ENCODE assay signal across 31 cellular contexts in genomic region chr19:3748965-3749364, GRCh38. TPM values are rescaled to one million over a fixed set of nuclear protein-coding genes. Genes with fewer than 3 reads are reported as not detected.
DNase-seq lines count a peak whose midpoint lies in the region; ATAC-seq, FAIRE-seq and TF ChIP-seq lines count a peak whose summit lies in the region.
"Had no signal": no experiment of that assay in that cellular context is flagged by ENCODE, and none has a peak within 500 bp of the region (broad histone marks: within the 10 kb centered on the region; RNA-seq: fewer than 3 reads in every experiment).

No MANE protein-coding gene starts in this region.

- peaks cover 0 to 23% of the 10 kb centered on the region in 2 experiments; a peak in 2 of 5 replicates for H3K4me1 ChIP-seq in K562 (replicated peaks in 1 of 2; ENCODE audit: control insufficient read depth in 2 of 2, insufficient read depth in 2 of 2, low read length in 2 of 2)
- H3K4me1 ChIP-seq in mucosa of descending colon (ENCODE audit: low read depth), result no peaks in the 10 kb centered on the region
- no peaks in the 10 kb centered on the region for H3K4me1 ChIP-seq in pancreas
- H3K4me1 ChIP-seq: BE2C had no signal

- POLR2A ChIA-PET in K562 (lab: Yijun Ruan, JAX), result interaction anchor here (1.6 kb wide), 1 partner anchor 13 kb away, joined by 10 read pairs; the partner anchor contains the start of gene MRPL54

- no peak overlapping the region for H3K4me3 ChIP-seq in K562
- no peak overlapping the region for H3K4me3 ChIP-seq in mucosa of descending colon
- H3K4me3 ChIP-seq in pancreas, result no peak overlapping the region
- H3K4me3 ChIP-seq: GM12878 had no signal

- no peak for TF ChIP-seq RAD21 in K562 (CRISPR knock-in tag; conservative IDR thresholded peaks at IDR 0.05 in 1 of 2, IDR thresholded peaks at IDR 0.05 in 1 of 2)

- FAIRE-seq in K562 (lab: Jason Lieb, UNC) (no peak), pancreas (lab: Jason Lieb, UNC) (no peak)
- FAIRE-seq: G401.6, GM12878 had no signal

- DNase-seq in NCI-H2029 (lab: John Stamatoyannopoulos, UW) (peak; percentile 68), NCI-H2029 treated with DMSO at 0.1 percent for 48 hours (lab: John Stamatoyannopoulos, UW) (no peak), COLO668 (lab: John Stamatoyannopoulos, UW; ENCODE audit: unreplicated experiment) (peak; percentile 35), K562 (ENCODE audit: extremely low read depth in 1 of 4, low spot score in 3 of 4) (no peak), mucosa of descending colon (no peak), pancreas (no peak), GM19240 (ENCODE audit: insufficient read length, low spot score) (no peak), GDM1 (lab: John Stamatoyannopoulos, UW) (no peak)
- DNase-seq: 8988T; ACHN; BE2C; CD8-positive, alpha-beta memory T cell; Kasumi-1; MV-4-11; NCI-H1105; NCI-H1436 treated with DMSO at 0.1 percent for 48 hours; NCI-H187 treated with DMSO at 0.1 percent for 48 hours; NCI-H2227 treated with DMSO at 0.1 percent for 48 hours; NCI-H524; NCI-H748 treated with DMSO at 0.1 percent for 48 hours; NK-92 treated with Interleukin-12 subunit alpha and Interleukin-12 subunit beta, amount 100 ng/mL, for 24 hours; PC-3; T-cell had no signal

- peaks cover 14% of the 10 kb centered on the region; the same call in 1 of the 3 replicates for H3K36me3 ChIP-seq in K562 (ENCODE audit: control insufficient read depth, insufficient read depth, low read length)
- H3K36me3 ChIP-seq in mucosa of descending colon (ENCODE audit: low read depth), result peaks cover 2% of the 10 kb centered on the region
- H3K36me3 ChIP-seq in pancreas, result peaks cover 0 to 18% (median 0%) of the 10 kb centered on the region in 3 donors
- H3K36me3 ChIP-seq: BE2C had no signal

- H3K4me2 ChIP-seq in K562 (ENCODE audit: insufficient read depth, low read length), result no peak overlapping the region

- in situ Hi-C loops in K562 (cut with MboI), result no loop called here

- CTCF ChIA-PET in K562 (lab: Yijun Ruan, JAX; ENCODE audit: low intra/inter-chr PET ratio), result no interaction called here

- H2AFZ ChIP-seq in K562 (ENCODE audit: low read depth, low read length), result no peak overlapping the region

- no peaks in the 10 kb centered on the region for H4K20me1 ChIP-seq in K562 (replicated peaks; ENCODE audit: control insufficient read depth, insufficient read depth, low read length)

- H3K9ac ChIP-seq in K562 (ENCODE audit: insufficient read depth in 1 of 2, low read depth in 2 of 2, low read length in 2 of 2), result no peak overlapping the region

- H3K79me2 ChIP-seq in K562 (ENCODE audit: control insufficient read depth, insufficient read depth, low read length), result no peaks in the 10 kb centered on the region

- TF ChIP-seq POLR2A in K562 (conservative IDR thresholded peaks at IDR 0.05), result no peak

- no peak for TF ChIP-seq EP300 in K562 (IDR thresholded peaks at IDR 0.05; ENCODE audit: low read length)

- WGBS in K562 (ENCODE audit: insufficient coverage, low coverage, missing lambda C conversion rate), result 82% methylated on average over 6 of the region's 8 CpGs
- WGBS in pancreas, 2 donors, result 74% methylated on average over 8 of the region's 8 CpGs

- no peak for ATAC-seq in K562
- ATAC-seq in mucosa of descending colon, result peak; percentile 30
- ATAC-seq in pancreas, result no peak
- ATAC-seq: GM12878, HCT116, PC-3, Right ventricle myocardium inferior, T-cell had no signal

- H3K27ac ChIP-seq in K562 (ENCODE audit: extremely low read depth, low read depth, low read length), result no peak overlapping the region
- no peak overlapping the region for H3K27ac ChIP-seq in pancreas

- H3K9me3 ChIP-seq in K562 (replicated peaks; ENCODE audit: control insufficient read depth, insufficient read depth, low read depth, low read length) (no peaks in the 10 kb centered on the region), mucosa of descending colon (no peaks in the 10 kb centered on the region), pancreas (no peaks in the 10 kb centered on the region)
- H3K9me3 ChIP-seq: BE2C had no signal

- no peaks in the 10 kb centered on the region for H3K9me1 ChIP-seq in K562 (ENCODE audit: control insufficient read depth, insufficient read depth, low read length)

- no TSS peak for BruUV-seq in K562 (replicated peaks; lab: Mats Ljungman, UMichigan)

- H3K27me3 ChIP-seq in K562 (ENCODE audit: control insufficient read depth in 2 of 2, insufficient read depth in 2 of 2, low read length in 2 of 2) (no peaks in the 10 kb centered on the region), pancreas (no peaks in the 10 kb centered on the region)
- H3K27me3 ChIP-seq: BE2C had no signal

- TF ChIP-seq CTCF in K562 (IDR thresholded peaks at IDR 0.05 in 2 of 3, conservative IDR thresholded peaks at IDR 0.05 in 1 of 3; ENCODE audit: insufficient read depth in 2 of 3, low read depth in 1 of 3, low read length in 3 of 3), result no peak
- no peak for TF ChIP-seq CTCF in mucosa of descending colon (IDR thresholded peaks at IDR 0.05)
- TF ChIP-seq CTCF in pancreas (IDR thresholded peaks at IDR 0.05), result no peak

- intact Hi-C loops in K562 (cut with micrococcal nuclease), result no loop called here
- intact Hi-C loops in mucosa of descending colon (cut with DNase I, micrococcal nuclease), result no loop called here
- intact Hi-C loops in pancreas (cut with DNase I), result no loop called here

RNA-seq across cellular contexts. Expression of gene APBA3, which starts 12.5 kb away (rescaled TPM):
- total RNA-seq in K562 (2011; cell fraction: chromatin; rRNA removed; ENCODE audit: low replicate concordance), result 27.4 and 90.5 TPM in 2 replicates
- 79.5 and 85.9 TPM in 2 replicates for total RNA-seq in K562 (2011; cell fraction: nucleolus; rRNA removed)
- 36.4 and 47.7 TPM in 2 replicates for total RNA-seq in K562 (2011; cell fraction: nucleoplasm; rRNA removed)
- total RNA-seq in K562 (2014; rRNA removed) (28.8 and 29.5 TPM in 2 replicates), K562 (2014; rRNA removed; fragmentation: Illumina TruSeq; extraction: Trizol) (1.4 and 2.8 TPM in 2 replicates), K562 (2015; rRNA removed; fragmentation: Illumina TruSeq; extraction: Trizol) (10.8 and 14.0 TPM in 2 replicates), K562 (2021) (19.7 and 23.8 TPM in 2 replicates), mucosa of descending colon (10 to 100 TPM; 18.9 to 23.0 (median 19.2) TPM), pancreas (10 to 100 TPM in 3 of 6 donors, 1 to 10 TPM in 3; 6.7 to 18.7 (median 9.7) TPM)
- polyA plus RNA-seq in K562 (2011; rRNA removed) (11.5 and 20.7 TPM in 2 replicates), K562 (2014; fragmentation: Illumina TruSeq; extraction: Trizol) (9.0 and 18.5 TPM in 2 replicates), K562 (2014; fragmentation: Nextera tagmentation; extraction: Ambion mirVana) (under 1 TPM; 0.10 to 0.42 TPM), K562 (2014; rRNA removed) (25.0 and 28.2 TPM in 2 replicates), pancreas (10 to 100 TPM; 21.7 to 27.1 TPM)
- polyA plus RNA-seq in K562 (2011; cell fraction: cytosol; rRNA removed), result 17.0 and 42.5 TPM in 2 replicates
- 56.1 and 107 TPM in 2 replicates for polyA plus RNA-seq in K562 (2011; cell fraction: nucleus; rRNA removed)
- polyA plus RNA-seq in K562 (2012), result 11.3 and 21.1 TPM in 2 replicates
- 3.0 and 6.7 TPM in 2 replicates for polyA minus RNA-seq in K562 (2011; rRNA and poly(A)+ RNA removed)
- polyA minus RNA-seq in K562 (2011; cell fraction: cytosol; rRNA and poly(A)+ RNA removed), result 13.3 and 13.6 TPM in 2 replicates
- polyA minus RNA-seq in K562 (2011; cell fraction: nucleus; rRNA and poly(A)+ RNA removed), result 27.1 and 27.5 TPM in 2 replicates

RNA-seq across cellular contexts. Expression of gene MRPL54, which starts 13.5 kb away (rescaled TPM):
- 2.2 and 8.0 TPM in 2 replicates for total RNA-seq in K562 (2011; cell fraction: chromatin; rRNA removed; ENCODE audit: low replicate concordance)
- 17.5 and 22.6 TPM in 2 replicates for total RNA-seq in K562 (2011; cell fraction: nucleolus; rRNA removed)
- total RNA-seq in K562 (2011; cell fraction: nucleoplasm; rRNA removed), result 10.3 and 13.7 TPM in 2 replicates
- total RNA-seq in K562 (2014; rRNA removed) (120 and 124 TPM in 2 replicates), K562 (2014; rRNA removed; fragmentation: Illumina TruSeq; extraction: Trizol) (31.5 and 35.9 TPM in 2 replicates), K562 (2015; rRNA removed; fragmentation: Illumina TruSeq; extraction: Trizol) (93.8 and 97.3 TPM in 2 replicates), K562 (2021) (83.2 and 87.9 TPM in 2 replicates), mucosa of descending colon (10 to 100 TPM; 51.6 to 64.9 (median 56.2) TPM), pancreas (10 to 100 TPM; 30.0 to 46.3 (median 36.5) TPM)
- polyA plus RNA-seq in K562 (2011; rRNA removed) (44.2 and 52.3 TPM in 2 replicates), K562 (2014; fragmentation: Illumina TruSeq; extraction: Trizol) (56.9 and 68.4 TPM in 2 replicates), K562 (2014; fragmentation: Nextera tagmentation; extraction: Ambion mirVana) (10 to 100 TPM in 1 of 2 experiments, 1 to 10 TPM in 1; 3.5 to 13.6 TPM), K562 (2014; rRNA removed) (93.7 and 131 TPM in 2 replicates), pancreas (100 to 1,000 TPM in 1 of 2 donors, 10 to 100 TPM in 1; 95.8 to 104 TPM)
- 78.5 and 131 TPM in 2 replicates for polyA plus RNA-seq in K562 (2011; cell fraction: cytosol; rRNA removed)
- 26.1 and 29.8 TPM in 2 replicates for polyA plus RNA-seq in K562 (2011; cell fraction: nucleus; rRNA removed)
- polyA plus RNA-seq in K562 (2012), result 61.4 and 75.3 TPM in 2 replicates
- polyA minus RNA-seq in K562 (2011; rRNA and poly(A)+ RNA removed), result 4.1 and 5.0 TPM in 2 replicates
- 8.6 and 16.9 TPM in 2 replicates for polyA minus RNA-seq in K562 (2011; cell fraction: cytosol; rRNA and poly(A)+ RNA removed)
- polyA minus RNA-seq in K562 (2011; cell fraction: nucleus; rRNA and poly(A)+ RNA removed), result 6.2 and 6.3 TPM in 2 replicates

RNA-seq across cellular contexts. Expression of gene RAX2, which starts 23.1 kb away (rescaled TPM):
- not detected in 2 replicates for total RNA-seq in K562 (2011; cell fraction: chromatin; rRNA removed; ENCODE audit: low replicate concordance)
- total RNA-seq in K562 (2011; cell fraction: nucleolus; rRNA removed), result not detected in 2 replicates
- not detected in 2 replicates for total RNA-seq in K562 (2011; cell fraction: nucleoplasm; rRNA removed)
- total RNA-seq in K562 (2014; rRNA removed), result not detected in 2 replicates
- not detected in 2 replicates for total RNA-seq in K562 (2014; rRNA removed; fragmentation: Illumina TruSeq; extraction: Trizol)
- total RNA-seq in K562 (2015; rRNA removed; fragmentation: Illumina TruSeq; extraction: Trizol), result not detected in 2 replicates
- not detected in 2 replicates for total RNA-seq in K562 (2021)
- polyA plus RNA-seq in K562 (2011; rRNA removed), result not detected in 2 replicates
- 0.07 TPM in 1 of 2 replicates, not detected in the other for polyA plus RNA-seq in K562 (2011; cell fraction: cytosol; rRNA removed)
- polyA plus RNA-seq in K562 (2011; cell fraction: nucleus; rRNA removed), result not detected in 2 replicates
- polyA plus RNA-seq in K562 (2012), result not detected in 2 replicates
- polyA plus RNA-seq in K562 (2014; fragmentation: Illumina TruSeq; extraction: Trizol), result not detected in 2 replicates
- polyA plus RNA-seq in K562 (2014; fragmentation: Nextera tagmentation; extraction: Ambion mirVana), result not detected
- not detected in 2 replicates for polyA plus RNA-seq in K562 (2014; rRNA removed)
- not detected in 2 replicates for polyA minus RNA-seq in K562 (2011; rRNA and poly(A)+ RNA removed)
- not detected in 2 replicates for polyA minus RNA-seq in K562 (2011; cell fraction: cytosol; rRNA and poly(A)+ RNA removed)
- polyA minus RNA-seq in K562 (2011; cell fraction: nucleus; rRNA and poly(A)+ RNA removed), result not detected in 2 replicates
- total RNA-seq in mucosa of descending colon, result not detected
- not detected for total RNA-seq in pancreas
- polyA plus RNA-seq in pancreas, result not detected
- total RNA-seq: CD8-positive, alpha-beta memory T cell; GM12878; H4; M059J; PC-3; Right ventricle myocardium inferior; SK-MEL-5; T-cell had no signal
- polyA plus RNA-seq: CD14-positive monocyte; CD8-positive, alpha-beta memory T cell; GM12878 had no signal

RNA-seq across cellular contexts. Expression of gene MATK, which starts 37.2 kb away (rescaled TPM):
- total RNA-seq in K562 (2011; cell fraction: chromatin; rRNA removed; ENCODE audit: low replicate concordance), result 11.1 and 55.0 TPM in 2 replicates
- total RNA-seq in K562 (2011; cell fraction: nucleolus; rRNA removed), result 38.4 and 53.0 TPM in 2 replicates
- 22.6 and 29.8 TPM in 2 replicates for total RNA-seq in K562 (2011; cell fraction: nucleoplasm; rRNA removed)
- total RNA-seq in K562 (2014; rRNA removed) (41.2 and 57.1 TPM in 2 replicates), K562 (2014; rRNA removed; fragmentation: Illumina TruSeq; extraction: Trizol) (6.1 and 8.4 TPM in 2 replicates), K562 (2015; rRNA removed; fragmentation: Illumina TruSeq; extraction: Trizol) (21.4 and 23.2 TPM in 2 replicates), K562 (2021) (41.5 and 45.3 TPM in 2 replicates), mucosa of descending colon (1 to 10 TPM; 2.2 to 3.6 (median 2.4) TPM), pancreas (1 to 10 TPM in 2 of 6 donors, under 1 TPM in 2, not detected in 2; 0.69 to 3.9 (median 1.5) TPM)
- polyA plus RNA-seq in K562 (2011; rRNA removed) (31.1 and 32.8 TPM in 2 replicates), K562 (2014; fragmentation: Illumina TruSeq; extraction: Trizol) (10.8 and 15.7 TPM in 2 replicates), K562 (2014; fragmentation: Nextera tagmentation; extraction: Ambion mirVana) (under 1 TPM; 0.08 to 0.71 TPM), K562 (2014; rRNA removed) (37.5 and 37.9 TPM in 2 replicates), pancreas (1 to 10 TPM; 1.6 to 1.8 TPM)
- 41.1 and 137 TPM in 2 replicates for polyA plus RNA-seq in K562 (2011; cell fraction: cytosol; rRNA removed)
- polyA plus RNA-seq in K562 (2011; cell fraction: nucleus; rRNA removed), result 69.7 and 163 TPM in 2 replicates
- 26.0 and 36.8 TPM in 2 replicates for polyA plus RNA-seq in K562 (2012)
- polyA minus RNA-seq in K562 (2011; rRNA and poly(A)+ RNA removed), result 13.5 and 29.7 TPM in 2 replicates
- 38.7 and 58.7 TPM in 2 replicates for polyA minus RNA-seq in K562 (2011; cell fraction: cytosol; rRNA and poly(A)+ RNA removed)
- 26.9 and 35.3 TPM in 2 replicates for polyA minus RNA-seq in K562 (2011; cell fraction: nucleus; rRNA and poly(A)+ RNA removed)
- total RNA-seq: M059J, PC-3 had no signal

RNA-seq across cellular contexts. Expression of gene TJP3, which starts 40.8 kb away (rescaled TPM):
- 1.8 and 7.1 TPM in 2 replicates for total RNA-seq in K562 (2011; cell fraction: chromatin; rRNA removed; ENCODE audit: low replicate concordance)
- total RNA-seq in K562 (2011; cell fraction: nucleolus; rRNA removed), result 2.9 and 3.5 TPM in 2 replicates
- 1.8 and 2.6 TPM in 2 replicates for total RNA-seq in K562 (2011; cell fraction: nucleoplasm; rRNA removed)
- total RNA-seq in K562 (2014; rRNA removed) (0.82 and 1.3 TPM in 2 replicates), K562 (2014; rRNA removed; fragmentation: Illumina TruSeq; extraction: Trizol) (0.11 and 0.38 TPM in 2 replicates), K562 (2015; rRNA removed; fragmentation: Illumina TruSeq; extraction: Trizol) (0.34 and 0.58 TPM in 2 replicates), K562 (2021) (0.92 and 2.4 TPM in 2 replicates), mucosa of descending colon (100 to 1,000 TPM; 167 to 357 (median 285) TPM), pancreas (10 to 100 TPM in 5 of 6 donors, 1 to 10 TPM in 1; 9.2 to 23.7 (median 15.1) TPM)
- polyA plus RNA-seq in K562 (2011; rRNA removed) (1.8 and 2.2 TPM in 2 replicates), K562 (2014; fragmentation: Illumina TruSeq; extraction: Trizol) (0.54 and 1.1 TPM in 2 replicates), K562 (2014; fragmentation: Nextera tagmentation; extraction: Ambion mirVana) (under 1 TPM in 1 of 2 experiments, not detected in 1; 0.11 TPM), K562 (2014; rRNA removed) (0.56 and 0.73 TPM in 2 replicates), pancreas (10 to 100 TPM; 26.2 to 36.0 TPM)
- 1.9 and 5.2 TPM in 2 replicates for polyA plus RNA-seq in K562 (2011; cell fraction: cytosol; rRNA removed)
- 4.3 and 9.8 TPM in 2 replicates for polyA plus RNA-seq in K562 (2011; cell fraction: nucleus; rRNA removed)
- 3.2 and 4.0 TPM in 2 replicates for polyA plus RNA-seq in K562 (2012)
- 1.5 and 1.9 TPM in 2 replicates for polyA minus RNA-seq in K562 (2011; rRNA and poly(A)+ RNA removed)
- polyA minus RNA-seq in K562 (2011; cell fraction: cytosol; rRNA and poly(A)+ RNA removed), result 0.86 and 2.2 TPM in 2 replicates
- 2.3 and 3.4 TPM in 2 replicates for polyA minus RNA-seq in K562 (2011; cell fraction: nucleus; rRNA and poly(A)+ RNA removed)
- total RNA-seq: H4 had no signal
- polyA plus RNA-seq: CD14-positive monocyte had no signal

Comparison
In these comparisons a context has a peak if more than half of its experiments do, and no peak if none do; other contexts are left out.
1. DNase-seq: peak in NCI-H2029 (single experiment) and COLO668 (single experiment); none in NCI-H2029 treated with DMSO at 0.1 percent for 48 hours (single experiment), K562 (0 of 4), mucosa of descending colon (0 of 3), pancreas (0 of 6), GM19240 (single experiment) and GDM1 (single experiment).